Comparison of ENCODE assay signal across 27 cellular contexts in genomic region chr7:17966706-17967105, GRCh38.
"Had no signal": no experiment of that assay in that cellular context is flagged by ENCODE, and none has a peak within 500 bp of the region (broad histone marks: within the 10 kb centered on the region; RNA-seq: fewer than 3 reads in every experiment).

No MANE protein-coding gene starts in this region.

- H3K9me3 Mint-ChIP-seq: stimulated activated effector memory CD8-positive, alpha-beta T cell treated with anti-CD3 and anti-CD28 coated beads, Interleukin-12 subunit alpha, Interleukin-12 subunit beta, amount 100 ng/mL, for 72 hours; stimulated activated memory B cell treated with anti-CD40 and anti-IgM and Interleukin-4, amounts not matched to agents 10 μg/mL and 1 μg/mL and 100 μg/mL, for 72 hours; stimulated activated naive B cell treated with anti-CD40 and anti-IgM and Interleukin-4, amounts not matched to agents 10 μg/mL and 1 μg/mL and 100 μg/mL, for 72 hours; stimulated activated naive CD8-positive, alpha-beta T cell treated with anti-CD3 and anti-CD28 coated beads, Interleukin-15, amount 100 ng/mL, for 72 hours; stimulated activated naive CD8-positive, alpha-beta T cell treated with anti-CD3 and anti-CD28 coated beads, Interleukin-15, Interleukin-2, amounts not matched to agents 100 ng/mL and 50 ng/mL, for 24 hours; type B pancreatic cell had no signal

- H3K27me3 Mint-ChIP-seq: stimulated activated naive CD8-positive, alpha-beta T cell treated with anti-CD3 and anti-CD28 coated beads, Interleukin-15, amount 100 ng/mL, for 72 hours; type B pancreatic cell had no signal

- H3K36me3 Mint-ChIP-seq: stimulated activated effector memory CD8-positive, alpha-beta T cell treated with anti-CD3 and anti-CD28 coated beads, Interleukin-12 subunit alpha, Interleukin-12 subunit beta, amount 100 ng/mL, for 72 hours; stimulated activated memory B cell treated with anti-CD40 and anti-IgM and Interleukin-4, amounts not matched to agents 10 μg/mL and 1 μg/mL and 100 μg/mL, for 72 hours; stimulated activated naive B cell treated with anti-CD40 and anti-IgM and Interleukin-4, amounts not matched to agents 10 μg/mL and 1 μg/mL and 100 μg/mL, for 72 hours; type B pancreatic cell had no signal

- H3K4me3 ChIP-seq: stomach, suprapubic skin, testis, thoracic aorta, thyroid gland, tibial artery, tibial nerve, transverse colon, upper lobe of left lung, upper lobe of right lung, uterus, vagina had no signal

- H3K27ac Mint-ChIP-seq: stimulated activated effector memory CD8-positive, alpha-beta T cell treated with anti-CD3 and anti-CD28 coated beads, Interleukin-12 subunit alpha, Interleukin-12 subunit beta, amount 100 ng/mL, for 72 hours; stimulated activated memory B cell treated with anti-CD40 and anti-IgM and Interleukin-4, amounts not matched to agents 10 μg/mL and 1 μg/mL and 100 μg/mL, for 72 hours; stimulated activated naive B cell treated with anti-CD40 and anti-IgM and Interleukin-4, amounts not matched to agents 10 μg/mL and 1 μg/mL and 100 μg/mL, for 72 hours; stimulated activated naive CD8-positive, alpha-beta T cell treated with anti-CD3 and anti-CD28 coated beads, Interleukin-15, amount 100 ng/mL, for 72 hours; stimulated activated naive CD8-positive, alpha-beta T cell treated with anti-CD3 and anti-CD28 coated beads, Interleukin-15, Interleukin-2, amounts not matched to agents 100 ng/mL and 50 ng/mL, for 24 hours; type B pancreatic cell had no signal

- H3K4me1 ChIP-seq: stomach, suprapubic skin, testis, thyroid gland, tibial artery, tibial nerve, upper lobe of left lung, upper lobe of right lung, uterus, vagina had no signal

- DNase-seq: stimulated activated CD4-positive, alpha-beta T cell treated with anti-CD3 and anti-CD28 coated beads, Interleukin-2, amount 100 ng/mL, for 48 hours; stimulated activated CD4-positive, alpha-beta T cell treated with anti-CD3 and anti-CD28 coated beads, Interleukin-4, amount 100 ng/mL, for 1 hour; stimulated activated CD4-positive, alpha-beta T cell treated with anti-CD3 and anti-CD28 coated beads, Interleukin-4, amount 100 ng/mL, for 24 hours; stimulated activated CD4-positive, alpha-beta T cell treated with anti-CD3 and anti-CD28 coated beads, Interleukin-4, amount 100 ng/mL, for 4 hours; stimulated activated CD8-positive, alpha-beta memory T cell treated with anti-CD3 and anti-CD28 coated beads, Interleukin-4, amount 100 ng/mL, for 48 hours; stimulated activated naive B cell treated with anti-CD40 and anti-IgM and Interleukin-4, amounts not matched to agents 10 μg/mL and 1 μg/mL and 100 μg/mL, for 72 hours; stimulated activated naive CD4-positive, alpha-beta T cell; stimulated activated naive CD4-positive, alpha-beta T cell treated with Interleukin-2 at 50 U/mL for 16 hours; stimulated activated naive CD8-positive, alpha-beta T cell treated with anti-CD3 and anti-CD28 coated beads, Interleukin-15, amount 100 ng/mL, for 72 hours; stimulated activated naive CD8-positive, alpha-beta T cell treated with anti-CD3 and anti-CD28 coated beads, Interleukin-15, Interleukin-2, amounts not matched to agents 100 U/mL and 50 U/mL, for 24 hours; stomach; substantia nigra; testis; thyroid gland; tibial artery; transverse colon; upper lobe of left lung; upper lobe of right lung; uterus had no signal

- H3K4me3 Mint-ChIP-seq: stimulated activated effector memory CD8-positive, alpha-beta T cell treated with anti-CD3 and anti-CD28 coated beads, Interleukin-12 subunit alpha, Interleukin-12 subunit beta, amount 100 ng/mL, for 72 hours; stimulated activated memory B cell treated with anti-CD40 and anti-IgM and Interleukin-4, amounts not matched to agents 10 μg/mL and 1 μg/mL and 100 μg/mL, for 72 hours; stimulated activated naive B cell treated with anti-CD40 and anti-IgM and Interleukin-4, amounts not matched to agents 10 μg/mL and 1 μg/mL and 100 μg/mL, for 72 hours; stimulated activated naive CD8-positive, alpha-beta T cell treated with anti-CD3 and anti-CD28 coated beads, Interleukin-15, amount 100 ng/mL, for 72 hours; stimulated activated naive CD8-positive, alpha-beta T cell treated with anti-CD3 and anti-CD28 coated beads, Interleukin-15, Interleukin-2, amounts not matched to agents 100 ng/mL and 50 ng/mL, for 24 hours; type B pancreatic cell had no signal

- ATAC-seq: stimulated activated effector memory CD8-positive, alpha-beta T cell treated with anti-CD3 and anti-CD28 coated beads, Interleukin-12 subunit alpha, Interleukin-12 subunit beta, amount 100 ng/mL, for 72 hours; stimulated activated memory B cell treated with anti-CD40 and anti-IgM and Interleukin-4, amounts not matched to agents 10 μg/mL and 1 μg/mL and 100 μg/mL, for 72 hours; stimulated activated naive B cell treated with anti-CD40 and anti-IgM and Interleukin-4, amounts not matched to agents 10 μg/mL and 1 μg/mL and 100 μg/mL, for 72 hours; stimulated activated naive CD8-positive, alpha-beta T cell treated with anti-CD3 and anti-CD28 coated beads, Interleukin-15, amount 100 ng/mL, for 72 hours; stimulated activated naive CD8-positive, alpha-beta T cell treated with anti-CD3 and anti-CD28 coated beads, Interleukin-15, Interleukin-2, amounts not matched to agents 100 U/mL and 50 U/mL, for 24 hours; upper lobe of right lung had no signal

- H3K27ac ChIP-seq: stomach, suprapubic skin, testis, thoracic aorta, thyroid gland, tibial artery, tibial nerve, transverse colon, upper lobe of left lung, upper lobe of right lung, uterus, vagina had no signal

- H3K27me3 ChIP-seq: stomach, suprapubic skin, testis, thyroid gland, tibial artery, tibial nerve, transverse colon, upper lobe of left lung, upper lobe of right lung, uterus, vagina had no signal

- H3K9me3 ChIP-seq: stomach, suprapubic skin, testis, thoracic aorta, thyroid gland, tibial artery, transverse colon, upper lobe of left lung, upper lobe of right lung, uterus, vagina had no signal

- H3K36me3 ChIP-seq: stomach, suprapubic skin, thoracic aorta, thyroid gland, tibial artery, tibial nerve, transverse colon, upper lobe of left lung, upper lobe of right lung, uterus, vagina had no signal

- H3K4me1 Mint-ChIP-seq: stimulated activated effector memory CD8-positive, alpha-beta T cell treated with anti-CD3 and anti-CD28 coated beads, Interleukin-12 subunit alpha, Interleukin-12 subunit beta, amount 100 ng/mL, for 72 hours; stimulated activated memory B cell treated with anti-CD40 and anti-IgM and Interleukin-4, amounts not matched to agents 10 μg/mL and 1 μg/mL and 100 μg/mL, for 72 hours; stimulated activated naive B cell treated with anti-CD40 and anti-IgM and Interleukin-4, amounts not matched to agents 10 μg/mL and 1 μg/mL and 100 μg/mL, for 72 hours; stimulated activated naive CD8-positive, alpha-beta T cell treated with anti-CD3 and anti-CD28 coated beads, Interleukin-15, amount 100 ng/mL, for 72 hours had no signal
